Comparison of ENCODE assay signal across 1 cellular context in genomic region chr5:115484368-115484767, GRCh38.
TF ChIP-seq lines count a peak whose summit lies in the region.

No MANE protein-coding gene starts in this region.

TF ChIP-seq in GM23338, 12 proteins besides CTCF, POLR2A, EP300 and RAD21 (continued from another document):
- no peak for TF ChIP-seq ZNF462 (CRISPR knock-in tag; IDR thresholded peaks at IDR 0.05)
- no peak for TF ChIP-seq STAT1 (IDR thresholded peaks at IDR 0.05; ENCODE audit: unreplicated experiment)
- TF ChIP-seq REST (IDR thresholded peaks at IDR 0.05; ENCODE audit: unreplicated experiment) = no peak
- no peak for TF ChIP-seq ETS1 (IDR thresholded peaks at IDR 0.05)
- no peak for TF ChIP-seq EZH2 (IDR thresholded peaks at IDR 0.05; ENCODE audit: low read depth, unreplicated experiment)
- TF ChIP-seq EZH2phosphoT487 (IDR thresholded peaks at IDR 0.05; ENCODE audit: unreplicated experiment) = no peak
- TF ChIP-seq ZNF114 (CRISPR knock-in tag; IDR thresholded peaks at IDR 0.05) = no peak
